In the genomic region with DNA sequence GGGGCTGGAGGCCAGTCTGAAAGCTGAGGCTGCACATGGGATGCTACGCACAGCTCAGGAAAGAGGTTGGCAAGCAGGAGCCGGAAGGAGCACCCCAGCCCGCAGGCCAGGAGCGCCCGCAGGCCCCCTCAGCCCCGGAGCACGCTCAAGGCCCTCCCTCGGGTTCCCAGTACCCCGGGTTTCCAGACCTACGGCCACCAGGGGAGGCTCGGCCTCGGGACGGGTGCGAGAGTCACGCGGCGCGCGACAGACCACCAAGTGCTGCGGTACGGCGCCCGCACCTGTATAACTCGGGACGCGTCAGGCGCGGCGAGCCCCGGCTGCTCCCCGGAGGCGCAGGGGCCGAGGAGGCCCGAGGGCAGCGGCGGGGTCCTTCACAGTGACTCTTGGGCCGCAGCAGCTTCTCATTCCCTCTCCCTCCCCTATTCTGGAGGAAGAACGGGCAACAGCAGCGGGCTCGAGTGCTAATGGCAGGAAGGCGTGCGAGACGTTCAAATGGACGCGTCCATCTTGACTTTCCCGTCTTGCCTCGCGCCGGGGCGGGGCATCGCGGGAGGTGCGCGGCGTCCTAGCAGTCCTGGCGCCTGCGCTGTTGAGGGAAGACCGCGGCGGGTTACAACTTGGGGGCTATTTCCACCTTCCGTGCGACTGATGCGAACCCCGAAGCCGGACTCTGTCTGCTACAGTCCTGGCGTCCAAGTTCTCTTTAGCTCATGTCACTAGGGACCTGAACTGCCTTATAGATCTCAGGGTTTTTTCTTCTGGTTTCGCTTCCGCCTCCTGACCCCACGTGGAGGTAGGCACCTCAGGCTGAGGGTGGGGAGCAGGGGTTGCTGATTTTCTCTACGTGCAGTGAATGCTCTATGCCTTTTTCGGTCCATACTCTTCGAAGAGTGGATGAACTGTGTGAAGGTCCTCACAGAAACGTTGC, we compare ENCODE assay signal across 1 cellular context.
A peak's percentile ranks its signal among the peaks of the same experiment; 100 is the strongest.
TF ChIP-seq lines count a peak whose summit lies in the region.

A gene with protein sequence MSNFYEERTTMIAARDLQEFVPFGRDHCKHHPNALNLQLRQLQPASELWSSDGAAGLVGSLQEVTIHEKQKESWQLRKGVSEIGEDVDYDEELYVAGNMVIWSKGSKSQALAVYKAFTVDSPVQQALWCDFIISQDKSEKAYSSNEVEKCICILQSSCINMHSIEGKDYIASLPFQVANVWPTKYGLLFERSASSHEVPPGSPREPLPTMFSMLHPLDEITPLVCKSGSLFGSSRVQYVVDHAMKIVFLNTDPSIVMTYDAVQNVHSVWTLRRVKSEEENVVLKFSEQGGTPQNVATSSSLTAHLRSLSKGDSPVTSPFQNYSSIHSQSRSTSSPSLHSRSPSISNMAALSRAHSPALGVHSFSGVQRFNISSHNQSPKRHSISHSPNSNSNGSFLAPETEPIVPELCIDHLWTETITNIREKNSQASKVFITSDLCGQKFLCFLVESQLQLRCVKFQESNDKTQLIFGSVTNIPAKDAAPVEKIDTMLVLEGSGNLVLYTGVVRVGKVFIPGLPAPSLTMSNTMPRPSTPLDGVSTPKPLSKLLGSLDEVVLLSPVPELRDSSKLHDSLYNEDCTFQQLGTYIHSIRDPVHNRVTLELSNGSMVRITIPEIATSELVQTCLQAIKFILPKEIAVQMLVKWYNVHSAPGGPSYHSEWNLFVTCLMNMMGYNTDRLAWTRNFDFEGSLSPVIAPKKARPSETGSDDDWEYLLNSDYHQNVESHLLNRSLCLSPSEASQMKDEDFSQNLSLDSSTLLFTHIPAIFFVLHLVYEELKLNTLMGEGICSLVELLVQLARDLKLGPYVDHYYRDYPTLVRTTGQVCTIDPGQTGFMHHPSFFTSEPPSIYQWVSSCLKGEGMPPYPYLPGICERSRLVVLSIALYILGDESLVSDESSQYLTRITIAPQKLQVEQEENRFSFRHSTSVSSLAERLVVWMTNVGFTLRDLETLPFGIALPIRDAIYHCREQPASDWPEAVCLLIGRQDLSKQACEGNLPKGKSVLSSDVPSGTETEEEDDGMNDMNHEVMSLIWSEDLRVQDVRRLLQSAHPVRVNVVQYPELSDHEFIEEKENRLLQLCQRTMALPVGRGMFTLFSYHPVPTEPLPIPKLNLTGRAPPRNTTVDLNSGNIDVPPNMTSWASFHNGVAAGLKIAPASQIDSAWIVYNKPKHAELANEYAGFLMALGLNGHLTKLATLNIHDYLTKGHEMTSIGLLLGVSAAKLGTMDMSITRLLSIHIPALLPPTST (N-terminal part only) (minus strand): TSS at position 533 of the 931 bp plus-strand sequence. CDS start 3,368 bp downstream, outside the sequence.

TF ChIP-seq in HepG2, 621 proteins besides CTCF, POLR2A, EP300 and RAD21 (continued from another document and continues in another):
- no peak for TF ChIP-seq FOXA1 (IDR thresholded peaks at IDR 0.05)
- TF ChIP-seq FOXA1 (CRISPR knock-in tag; IDR thresholded peaks at IDR 0.05): 0 out of 2 replicates have a peak, but pooled peaks have one; percentile 37
- TF ChIP-seq, protein P1, sequence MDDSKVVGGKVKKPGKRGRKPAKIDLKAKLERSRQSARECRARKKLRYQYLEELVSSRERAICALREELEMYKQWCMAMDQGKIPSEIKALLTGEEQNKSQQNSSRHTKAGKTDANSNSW (CRISPR knock-in tag; IDR thresholded peaks at IDR 0.05; ENCODE audit: borderline replicate concordance): no peak; the same call in 1 of the 2 replicates
- TF ChIP-seq MTA1 (CRISPR knock-in tag; IDR thresholded peaks at IDR 0.05; ENCODE audit: borderline replicate concordance): peak; percentile 85; the same call in 1 of the 2 replicates
- TF ChIP-seq GATAD2A (CRISPR knock-in tag; IDR thresholded peaks at IDR 0.05): peak; percentile 49
- TF ChIP-seq TARDBP (CRISPR knock-in tag; IDR thresholded peaks at IDR 0.05): peak; percentile 83; the same call in 1 of the 2 replicates
- peak; percentile 86 for TF ChIP-seq ELF3 (CRISPR knock-in tag; IDR thresholded peaks at IDR 0.05)
- TF ChIP-seq JUNB (CRISPR knock-in tag; IDR thresholded peaks at IDR 0.05; ENCODE audit: borderline replicate concordance): no peak
- peak; percentile 56 for TF ChIP-seq CREM (IDR thresholded peaks at IDR 0.05)
- no peak for TF ChIP-seq CREM (CRISPR knock-in tag; IDR thresholded peaks at IDR 0.05)
- TF ChIP-seq, protein P2, sequence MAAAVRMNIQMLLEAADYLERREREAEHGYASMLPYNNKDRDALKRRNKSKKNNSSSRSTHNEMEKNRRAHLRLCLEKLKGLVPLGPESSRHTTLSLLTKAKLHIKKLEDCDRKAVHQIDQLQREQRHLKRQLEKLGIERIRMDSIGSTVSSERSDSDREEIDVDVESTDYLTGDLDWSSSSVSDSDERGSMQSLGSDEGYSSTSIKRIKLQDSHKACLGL (CRISPR knock-in tag; IDR thresholded peaks at IDR 0.05): peak; percentile 99; the same call in 1 of the 2 replicates
- no peak for TF ChIP-seq REXO4 (CRISPR knock-in tag; IDR thresholded peaks at IDR 0.05; ENCODE audit: borderline replicate concordance)
- TF ChIP-seq, protein P3, sequence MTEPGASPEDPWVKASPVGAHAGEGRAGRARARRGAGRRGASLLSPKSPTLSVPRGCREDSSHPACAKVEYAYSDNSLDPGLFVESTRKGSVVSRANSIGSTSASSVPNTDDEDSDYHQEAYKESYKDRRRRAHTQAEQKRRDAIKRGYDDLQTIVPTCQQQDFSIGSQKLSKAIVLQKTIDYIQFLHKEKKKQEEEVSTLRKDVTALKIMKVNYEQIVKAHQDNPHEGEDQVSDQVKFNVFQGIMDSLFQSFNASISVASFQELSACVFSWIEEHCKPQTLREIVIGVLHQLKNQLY (CRISPR knock-in tag; IDR thresholded peaks at IDR 0.05): peak; percentile 7; the same call in 1 of the 2 replicates
- no peak for TF ChIP-seq BHLHE40 (IDR thresholded peaks at IDR 0.05; ENCODE audit: low read length)
- TF ChIP-seq, protein P4, sequence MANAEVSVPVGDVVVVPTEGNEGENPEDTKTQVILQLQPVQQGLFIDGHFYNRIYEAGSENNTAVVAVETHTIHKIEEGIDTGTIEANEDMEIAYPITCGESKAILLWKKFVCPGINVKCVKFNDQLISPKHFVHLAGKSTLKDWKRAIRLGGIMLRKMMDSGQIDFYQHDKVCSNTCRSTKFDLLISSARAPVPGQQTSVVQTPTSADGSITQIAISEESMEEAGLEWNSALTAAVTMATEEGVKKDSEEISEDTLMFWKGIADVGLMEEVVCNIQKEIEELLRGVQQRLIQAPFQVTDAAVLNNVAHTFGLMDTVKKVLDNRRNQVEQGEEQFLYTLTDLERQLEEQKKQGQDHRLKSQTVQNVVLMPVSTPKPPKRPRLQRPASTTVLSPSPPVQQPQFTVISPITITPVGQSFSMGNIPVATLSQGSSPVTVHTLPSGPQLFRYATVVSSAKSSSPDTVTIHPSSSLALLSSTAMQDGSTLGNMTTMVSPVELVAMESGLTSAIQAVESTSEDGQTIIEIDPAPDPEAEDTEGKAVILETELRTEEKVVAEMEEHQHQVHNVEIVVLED (CRISPR knock-in tag; IDR thresholded peaks at IDR 0.05; ENCODE audit: borderline replicate concordance): peak; percentile 87
- peak; percentile 60; the same call in 1 of the 2 replicates for TF ChIP-seq ZNF264 (CRISPR knock-in tag; IDR thresholded peaks at IDR 0.05)
- no peak for TF ChIP-seq MATR3 (CRISPR knock-in tag; IDR thresholded peaks at IDR 0.05)
- TF ChIP-seq SMC3 (IDR thresholded peaks at IDR 0.05; ENCODE audit: low read length): no peak
- TF ChIP-seq SYNCRIP (IDR thresholded peaks at IDR 0.05; ENCODE audit: insufficient read depth, low read depth, low read length): no peak
- no peak for TF ChIP-seq ZNF382 (CRISPR knock-in tag; IDR thresholded peaks at IDR 0.05; ENCODE audit: borderline replicate concordance)
- 0 out of 2 replicates have a peak, but pooled peaks have one; percentile 46 for TF ChIP-seq CC2D1A (CRISPR knock-in tag; IDR thresholded peaks at IDR 0.05)
- peak; percentile 85 for TF ChIP-seq SALL1 (CRISPR knock-in tag; IDR thresholded peaks at IDR 0.05)
- TF ChIP-seq NRL (CRISPR knock-in tag; IDR thresholded peaks at IDR 0.05; ENCODE audit: borderline replicate concordance): peak; percentile 92
- TF ChIP-seq STAT5B (CRISPR knock-in tag; IDR thresholded peaks at IDR 0.05): no peak
- TF ChIP-seq ZNF747 (CRISPR knock-in tag; IDR thresholded peaks at IDR 0.05; ENCODE audit: borderline replicate concordance): peak; percentile 97
- TF ChIP-seq, protein P5, sequence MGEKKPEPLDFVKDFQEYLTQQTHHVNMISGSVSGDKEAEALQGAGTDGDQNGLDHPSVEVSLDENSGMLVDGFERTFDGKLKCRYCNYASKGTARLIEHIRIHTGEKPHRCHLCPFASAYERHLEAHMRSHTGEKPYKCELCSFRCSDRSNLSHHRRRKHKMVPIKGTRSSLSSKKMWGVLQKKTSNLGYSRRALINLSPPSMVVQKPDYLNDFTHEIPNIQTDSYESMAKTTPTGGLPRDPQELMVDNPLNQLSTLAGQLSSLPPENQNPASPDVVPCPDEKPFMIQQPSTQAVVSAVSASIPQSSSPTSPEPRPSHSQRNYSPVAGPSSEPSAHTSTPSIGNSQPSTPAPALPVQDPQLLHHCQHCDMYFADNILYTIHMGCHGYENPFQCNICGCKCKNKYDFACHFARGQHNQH (CRISPR knock-in tag; IDR thresholded peaks at IDR 0.05): no peak; the same call in none of the 2 replicates
- TF ChIP-seq ZFY (CRISPR knock-in tag; IDR thresholded peaks at IDR 0.05): peak; percentile 97
- TF ChIP-seq, protein P6, sequence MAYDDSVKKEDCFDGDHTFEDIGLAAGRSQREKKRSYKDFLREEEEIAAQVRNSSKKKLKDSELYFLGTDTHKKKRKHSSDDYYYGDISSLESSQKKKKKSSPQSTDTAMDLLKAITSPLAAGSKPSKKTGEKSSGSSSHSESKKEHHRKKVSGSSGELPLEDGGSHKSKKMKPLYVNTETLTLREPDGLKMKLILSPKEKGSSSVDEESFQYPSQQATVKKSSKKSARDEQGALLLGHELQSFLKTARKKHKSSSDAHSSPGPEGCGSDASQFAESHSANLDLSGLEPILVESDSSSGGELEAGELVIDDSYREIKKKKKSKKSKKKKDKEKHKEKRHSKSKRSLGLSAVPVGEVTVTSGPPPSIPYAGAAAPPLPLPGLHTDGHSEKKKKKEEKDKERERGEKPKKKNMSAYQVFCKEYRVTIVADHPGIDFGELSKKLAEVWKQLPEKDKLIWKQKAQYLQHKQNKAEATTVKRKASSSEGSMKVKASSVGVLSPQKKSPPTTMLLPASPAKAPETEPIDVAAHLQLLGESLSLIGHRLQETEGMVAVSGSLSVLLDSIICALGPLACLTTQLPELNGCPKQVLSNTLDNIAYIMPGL (CRISPR knock-in tag; IDR thresholded peaks at IDR 0.05; ENCODE audit: borderline replicate concordance in 1 of 2, low read depth in 1 of 2): peak; percentile 85 to 94
- no peak for TF ChIP-seq PRPF4 (IDR thresholded peaks at IDR 0.05; ENCODE audit: low read depth, low read length, poor library complexity, severe bottlenecking)
- TF ChIP-seq CREB1 (IDR thresholded peaks at IDR 0.05): no peak
- peak; percentile 37; the same call in 1 of the 2 replicates for TF ChIP-seq CREB1 (CRISPR knock-in tag; IDR thresholded peaks at IDR 0.05)
- 0 out of 2 replicates have a peak, but pooled peaks have one; percentile 76 for TF ChIP-seq ZNF30 (CRISPR knock-in tag; IDR thresholded peaks at IDR 0.05)
- TF ChIP-seq PAX8 (CRISPR knock-in tag; IDR thresholded peaks at IDR 0.05; ENCODE audit: borderline replicate concordance): peak; percentile 86; the same call in 1 of the 2 replicates
- no peak for TF ChIP-seq NONO (IDR thresholded peaks at IDR 0.05)
- TF ChIP-seq NONO (CRISPR knock-in tag; conservative IDR thresholded peaks at IDR 0.05): peak; percentile 96
- TF ChIP-seq, protein P7, sequence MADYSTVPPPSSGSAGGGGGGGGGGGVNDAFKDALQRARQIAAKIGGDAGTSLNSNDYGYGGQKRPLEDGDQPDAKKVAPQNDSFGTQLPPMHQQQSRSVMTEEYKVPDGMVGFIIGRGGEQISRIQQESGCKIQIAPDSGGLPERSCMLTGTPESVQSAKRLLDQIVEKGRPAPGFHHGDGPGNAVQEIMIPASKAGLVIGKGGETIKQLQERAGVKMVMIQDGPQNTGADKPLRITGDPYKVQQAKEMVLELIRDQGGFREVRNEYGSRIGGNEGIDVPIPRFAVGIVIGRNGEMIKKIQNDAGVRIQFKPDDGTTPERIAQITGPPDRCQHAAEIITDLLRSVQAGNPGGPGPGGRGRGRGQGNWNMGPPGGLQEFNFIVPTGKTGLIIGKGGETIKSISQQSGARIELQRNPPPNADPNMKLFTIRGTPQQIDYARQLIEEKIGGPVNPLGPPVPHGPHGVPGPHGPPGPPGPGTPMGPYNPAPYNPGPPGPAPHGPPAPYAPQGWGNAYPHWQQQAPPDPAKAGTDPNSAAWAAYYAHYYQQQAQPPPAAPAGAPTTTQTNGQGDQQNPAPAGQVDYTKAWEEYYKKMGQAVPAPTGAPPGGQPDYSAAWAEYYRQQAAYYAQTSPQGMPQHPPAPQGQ (CRISPR knock-in tag; IDR thresholded peaks at IDR 0.05; ENCODE audit: borderline replicate concordance): no peak
- TF ChIP-seq, protein P8, sequence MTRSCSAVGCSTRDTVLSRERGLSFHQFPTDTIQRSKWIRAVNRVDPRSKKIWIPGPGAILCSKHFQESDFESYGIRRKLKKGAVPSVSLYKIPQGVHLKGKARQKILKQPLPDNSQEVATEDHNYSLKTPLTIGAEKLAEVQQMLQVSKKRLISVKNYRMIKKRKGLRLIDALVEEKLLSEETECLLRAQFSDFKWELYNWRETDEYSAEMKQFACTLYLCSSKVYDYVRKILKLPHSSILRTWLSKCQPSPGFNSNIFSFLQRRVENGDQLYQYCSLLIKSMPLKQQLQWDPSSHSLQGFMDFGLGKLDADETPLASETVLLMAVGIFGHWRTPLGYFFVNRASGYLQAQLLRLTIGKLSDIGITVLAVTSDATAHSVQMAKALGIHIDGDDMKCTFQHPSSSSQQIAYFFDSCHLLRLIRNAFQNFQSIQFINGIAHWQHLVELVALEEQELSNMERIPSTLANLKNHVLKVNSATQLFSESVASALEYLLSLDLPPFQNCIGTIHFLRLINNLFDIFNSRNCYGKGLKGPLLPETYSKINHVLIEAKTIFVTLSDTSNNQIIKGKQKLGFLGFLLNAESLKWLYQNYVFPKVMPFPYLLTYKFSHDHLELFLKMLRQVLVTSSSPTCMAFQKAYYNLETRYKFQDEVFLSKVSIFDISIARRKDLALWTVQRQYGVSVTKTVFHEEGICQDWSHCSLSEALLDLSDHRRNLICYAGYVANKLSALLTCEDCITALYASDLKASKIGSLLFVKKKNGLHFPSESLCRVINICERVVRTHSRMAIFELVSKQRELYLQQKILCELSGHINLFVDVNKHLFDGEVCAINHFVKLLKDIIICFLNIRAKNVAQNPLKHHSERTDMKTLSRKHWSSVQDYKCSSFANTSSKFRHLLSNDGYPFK (CRISPR knock-in tag; IDR thresholded peaks at IDR 0.05; ENCODE audit: borderline replicate concordance): peak; percentile 96; the same call in 1 of the 2 replicates
- no peak for TF ChIP-seq KLF11 (CRISPR knock-in tag; IDR thresholded peaks at IDR 0.05)
- TF ChIP-seq DNMT1 (CRISPR knock-in tag; IDR thresholded peaks at IDR 0.05): no peak
- TF ChIP-seq ZSCAN9 (CRISPR knock-in tag; IDR thresholded peaks at IDR 0.05; ENCODE audit: borderline replicate concordance): peak; percentile 60
- TF ChIP-seq TAF1 (CRISPR knock-in tag; IDR thresholded peaks at IDR 0.05): peak; percentile 100
- TF ChIP-seq MAFF (IDR thresholded peaks at IDR 0.05; ENCODE audit: low read depth, low read length): no peak
- 0 out of 2 replicates have a peak, but pooled peaks have one; percentile 48 for TF ChIP-seq FLYWCH1 (CRISPR knock-in tag; IDR thresholded peaks at IDR 0.05)
